Comparison of ENCODE assay signal across 8 cellular contexts in genomic region chr6:120378582-120379220, GRCh38.
DNase-seq lines count a peak whose midpoint lies in the region; ATAC-seq and TF ChIP-seq lines count a peak whose summit lies in the region.

No MANE protein-coding gene starts in this region.

- H3K4me1 Mint-ChIP-seq in activated CD4-positive, alpha-beta T cell treated with anti-CD3 and anti-CD28 coated beads, Interleukin-2, amount 10 ng/mL, durations not matched to agents 24 days and 14 days = no peaks in the 10 kb centered on the region

- no peaks in the 10 kb centered on the region for H3K27me3 Mint-ChIP-seq in activated CD4-positive, alpha-beta T cell treated with anti-CD3 and anti-CD28 coated beads, Interleukin-2, amount 10 ng/mL, durations not matched to agents 24 days and 14 days

- H3K9me3 Mint-ChIP-seq in activated CD4-positive, alpha-beta T cell treated with anti-CD3 and anti-CD28 coated beads, Interleukin-2, amount 10 ng/mL, durations not matched to agents 24 days and 14 days = no peaks in the 10 kb centered on the region

- TF ChIP-seq CTCF in 22Rv1 (IDR thresholded peaks at IDR 0.05) = peak; percentile 88

- H3K36me3 Mint-ChIP-seq in activated CD4-positive, alpha-beta T cell treated with anti-CD3 and anti-CD28 coated beads, Interleukin-2, amount 10 ng/mL, durations not matched to agents 24 days and 14 days (ENCODE audit: low read depth) = no peaks in the 10 kb centered on the region

- intact Hi-C loops in activated CD4-positive, alpha-beta T cell treated with anti-CD3 and anti-CD28 coated beads, Interleukin-2, amount 10 ng/mL, durations not matched to agents 24 days and 14 days (cut with micrococcal nuclease) = no loop called here

- peak; percentile 3 for DNase-seq in NCI-H1436 treated with DMSO at 0.1 percent for 48 hours (lab: John Stamatoyannopoulos, UW)
- DNase-seq in astrocyte of the hippocampus (ENCODE audit: low read depth, low spot score) = peak; percentile 38
- DNase-seq in non-pigmented ciliary epithelial cell (ENCODE audit: low read depth) = peak; percentile 10
- no peak for DNase-seq in activated CD4-positive, alpha-beta T cell treated with anti-CD3 and anti-CD28 coated beads, Interleukin-2, amount 10 ng/mL, durations not matched to agents 24 days and 14 days
- no peak for DNase-seq in NCI-H2196 (lab: John Stamatoyannopoulos, UW; ENCODE audit: unreplicated experiment)

- H3K4me3 Mint-ChIP-seq in activated CD4-positive, alpha-beta T cell treated with anti-CD3 and anti-CD28 coated beads, Interleukin-2, amount 10 ng/mL, durations not matched to agents 24 days and 14 days = no peak overlapping the region

- no peak overlapping the region for H3K27ac Mint-ChIP-seq in activated CD4-positive, alpha-beta T cell treated with anti-CD3 and anti-CD28 coated beads, Interleukin-2, amount 10 ng/mL, durations not matched to agents 24 days and 14 days

- no peak overlapping the region for H3K27ac ChIP-seq in 22Rv1

- ATAC-seq in GM18508 (IDR thresholded peaks at IDR 0.05; ENCODE audit: insufficient read depth, unreplicated experiment) = peak; percentile 79
- peak; percentile 89 for ATAC-seq in HG02852 (IDR thresholded peaks at IDR 0.05; ENCODE audit: unreplicated experiment)

Comparison
In these comparisons a context has a peak if more than half of its experiments do, and no peak if none do; other contexts are left out.
1. DNase-seq: peak in NCI-H1436 treated with DMSO at 0.1 percent for 48 hours (single experiment), astrocyte of the hippocampus (single experiment) and non-pigmented ciliary epithelial cell (single experiment); none in activated CD4-positive, alpha-beta T cell treated with anti-CD3 and anti-CD28 coated beads, Interleukin-2, amount 10 ng/mL, durations not matched to agents 24 days and 14 days (single experiment) and NCI-H2196 (single experiment).